In the genomic region with DNA sequence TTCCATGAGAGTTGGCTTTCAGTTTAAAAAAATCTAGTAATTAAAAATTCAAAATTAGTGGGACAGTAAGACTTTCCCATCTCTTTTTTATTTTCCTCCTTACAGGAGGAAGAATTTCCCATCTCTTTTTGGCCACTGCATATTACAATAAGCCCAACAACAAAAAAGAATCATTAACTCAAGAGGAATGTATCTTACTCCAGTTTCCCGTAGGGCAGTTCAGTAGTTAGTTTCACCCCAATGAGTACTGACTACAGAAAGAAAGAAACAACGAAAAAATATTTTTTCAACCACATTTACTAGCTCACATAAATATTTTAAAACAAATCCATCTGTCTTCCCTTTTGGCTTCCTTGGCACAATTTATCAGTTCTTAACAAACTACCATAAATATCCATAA, we compare ENCODE assay signal across 1 cellular context.
TF ChIP-seq lines count a peak whose summit lies in the region.

No MANE protein-coding gene starts in this region.

TF ChIP-seq in A549, 52 proteins besides CTCF, POLR2A, EP300 and RAD21 (continued from another document):
- TF ChIP-seq HMGXB4 (CRISPR knock-in tag; IDR thresholded peaks at IDR 0.05; ENCODE audit: borderline replicate concordance): no peak
- no peak for TF ChIP-seq ZSCAN20 (CRISPR knock-in tag; IDR thresholded peaks at IDR 0.05)
